Comparison of ENCODE assay signal across 1 cellular context in the genomic region with DNA sequence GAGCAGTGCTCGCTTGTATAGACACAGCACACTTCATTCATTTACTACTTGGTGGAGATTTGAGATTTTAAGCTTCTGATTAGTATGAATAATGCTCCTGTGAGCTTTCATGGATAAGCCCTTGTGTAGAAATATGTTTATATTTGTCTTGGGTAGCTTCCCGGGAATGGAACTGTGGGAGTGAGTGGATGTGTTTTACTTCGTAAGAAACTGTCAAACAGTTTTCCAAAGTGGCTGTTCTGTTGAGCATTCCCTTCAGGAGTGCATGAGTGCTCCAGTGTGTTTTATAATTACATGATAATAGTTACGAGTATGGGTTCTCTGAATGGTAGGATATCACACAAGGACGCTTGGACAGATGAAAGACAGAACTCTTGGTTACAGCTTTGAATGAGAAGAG.
TF ChIP-seq lines count a peak whose summit lies in the region.

No MANE protein-coding gene starts in this region.

TF ChIP-seq in SK-N-SH, 30 proteins besides CTCF, POLR2A, EP300 and RAD21 (continued from another document):
- TF ChIP-seq, protein P1, sequence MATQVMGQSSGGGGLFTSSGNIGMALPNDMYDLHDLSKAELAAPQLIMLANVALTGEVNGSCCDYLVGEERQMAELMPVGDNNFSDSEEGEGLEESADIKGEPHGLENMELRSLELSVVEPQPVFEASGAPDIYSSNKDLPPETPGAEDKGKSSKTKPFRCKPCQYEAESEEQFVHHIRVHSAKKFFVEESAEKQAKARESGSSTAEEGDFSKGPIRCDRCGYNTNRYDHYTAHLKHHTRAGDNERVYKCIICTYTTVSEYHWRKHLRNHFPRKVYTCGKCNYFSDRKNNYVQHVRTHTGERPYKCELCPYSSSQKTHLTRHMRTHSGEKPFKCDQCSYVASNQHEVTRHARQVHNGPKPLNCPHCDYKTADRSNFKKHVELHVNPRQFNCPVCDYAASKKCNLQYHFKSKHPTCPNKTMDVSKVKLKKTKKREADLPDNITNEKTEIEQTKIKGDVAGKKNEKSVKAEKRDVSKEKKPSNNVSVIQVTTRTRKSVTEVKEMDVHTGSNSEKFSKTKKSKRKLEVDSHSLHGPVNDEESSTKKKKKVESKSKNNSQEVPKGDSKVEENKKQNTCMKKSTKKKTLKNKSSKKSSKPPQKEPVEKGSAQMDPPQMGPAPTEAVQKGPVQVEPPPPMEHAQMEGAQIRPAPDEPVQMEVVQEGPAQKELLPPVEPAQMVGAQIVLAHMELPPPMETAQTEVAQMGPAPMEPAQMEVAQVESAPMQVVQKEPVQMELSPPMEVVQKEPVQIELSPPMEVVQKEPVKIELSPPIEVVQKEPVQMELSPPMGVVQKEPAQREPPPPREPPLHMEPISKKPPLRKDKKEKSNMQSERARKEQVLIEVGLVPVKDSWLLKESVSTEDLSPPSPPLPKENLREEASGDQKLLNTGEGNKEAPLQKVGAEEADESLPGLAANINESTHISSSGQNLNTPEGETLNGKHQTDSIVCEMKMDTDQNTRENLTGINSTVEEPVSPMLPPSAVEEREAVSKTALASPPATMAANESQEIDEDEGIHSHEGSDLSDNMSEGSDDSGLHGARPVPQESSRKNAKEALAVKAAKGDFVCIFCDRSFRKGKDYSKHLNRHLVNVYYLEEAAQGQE (IDR thresholded peaks at IDR 0.05; ENCODE audit: low read depth, low read length), result no peak
- no peak for TF ChIP-seq FOXJ3 (CRISPR knock-in tag; IDR thresholded peaks at IDR 0.05)
- no peak for TF ChIP-seq TAF1 (IDR thresholded peaks at IDR 0.05; ENCODE audit: borderline replicate concordance, low read depth, low read length)
- TF ChIP-seq NFIC (IDR thresholded peaks at IDR 0.05; ENCODE audit: borderline replicate concordance), result no peak
- no peak for TF ChIP-seq TCF12 (IDR thresholded peaks at IDR 0.05)
- TF ChIP-seq MXI1 (IDR thresholded peaks at IDR 0.05; ENCODE audit: low read depth, low read length), result no peak
